18 cellular contexts compared by ENCODE assay signal in the genomic region with DNA sequence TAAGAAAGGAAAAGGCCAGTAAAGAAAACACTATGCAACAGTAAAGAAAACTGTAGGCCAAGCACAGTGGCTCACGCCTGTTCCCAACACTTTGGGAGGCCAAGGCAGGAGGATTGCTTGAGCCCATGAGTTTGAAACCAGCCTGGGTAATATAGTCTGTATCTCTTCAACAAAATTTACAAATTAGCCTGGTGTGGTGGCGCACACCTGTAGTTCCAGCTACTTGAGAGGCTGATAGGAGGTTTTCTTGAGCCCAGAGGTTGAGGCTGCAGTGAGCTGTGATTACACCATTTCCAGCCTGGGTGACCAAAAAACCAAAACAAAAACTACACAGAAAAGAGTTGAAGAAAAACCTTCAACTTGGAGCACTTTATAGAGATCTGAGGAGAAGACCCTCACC. TPM values are rescaled to one million over a fixed set of nuclear protein-coding genes. Genes with fewer than 3 reads are reported as not detected.
DNase-seq lines count a peak whose midpoint lies in the region; ATAC-seq and TF ChIP-seq lines count a peak whose summit lies in the region.
"Had no signal": no experiment of that assay in that cellular context is flagged by ENCODE, and none has a peak within 500 bp of the region (broad histone marks: within the 10 kb centered on the region; RNA-seq: fewer than 3 reads in every experiment).

No MANE protein-coding gene starts in this region.

- WGBS in right cardiac atrium: 97% methylated on average over 2 of the region's 2 CpGs
- WGBS in sigmoid colon, 2 donors: 94 to 98% methylated on average over 2 of the region's 2 CpGs

- H3K27me3 ChIP-seq in right cardiac atrium (ENCODE audit: control insufficient read depth, insufficient read depth): no peaks in the 10 kb centered on the region
- H3K27me3 ChIP-seq in fibroblast of lung (ENCODE audit: control insufficient read depth, insufficient read depth, low read length): no peaks in the 10 kb centered on the region
- no peaks in the 10 kb centered on the region for H3K27me3 ChIP-seq in sigmoid colon
- H3K27me3 ChIP-seq: brain microvascular endothelial cell had no signal

- DNase-seq in right cardiac atrium: no peak
- DNase-seq in left ventricle myocardium superior: no peak
- DNase-seq in fibroblast of lung (ENCODE audit: low read depth in 2 of 2): no peak
- no peak for DNase-seq in sigmoid colon
- no peak for DNase-seq in kidney tubule cell (ENCODE audit: low spot score)
- no peak for DNase-seq in NCI-H2107 treated with DMSO at 0.1 percent for 48 hours (lab: John Stamatoyannopoulos, UW; ENCODE audit: unreplicated experiment)
- DNase-seq in activated CD4-positive, alpha-beta T cell treated with anti-CD3 and anti-CD28 coated beads, Interleukin-2, amount 50 U/mL, for 1 hour: no peak
- DNase-seq in progenitor cell of endocrine pancreas (ENCODE audit: low spot score, unreplicated experiment): no peak
- DNase-seq: activated CD4-positive, alpha-beta T cell treated with anti-CD3 and anti-CD28 coated beads, Interleukin-2, amount 10 ng/mL, durations not matched to agents 24 days and 14 days; activated naive CD4-positive, alpha-beta T cell treated with anti-CD3 and anti-CD28 coated beads, Interleukin-2, amount 50 U/mL, for 16 hours; CD4-positive, alpha-beta T cell; DND-41; kidney; NCI-H1417 treated with DMSO at 0.1 percent for 48 hours; small intestine had no signal

- no peak overlapping the region for H3K9ac ChIP-seq in fibroblast of lung (ENCODE audit: insufficient read depth, low read length)

- no peak overlapping the region for H3K4me2 ChIP-seq in fibroblast of lung (ENCODE audit: extremely low read depth, insufficient read depth, low read length)

- TF ChIP-seq CTCF in fibroblast of lung (conservative IDR thresholded peaks at IDR 0.05 in 1 of 2, IDR thresholded peaks at IDR 0.05 in 1 of 2; ENCODE audit: low read depth in 1 of 2, low read length in 2 of 2) (no peak), sigmoid colon (IDR thresholded peaks at IDR 0.05) (no peak), progenitor cell of endocrine pancreas (IDR thresholded peaks at IDR 0.05; ENCODE audit: unreplicated experiment) (no peak)

- H3K9me3 Mint-ChIP-seq in progenitor cell of endocrine pancreas (ENCODE audit: low read depth): no peaks in the 10 kb centered on the region
- H3K9me3 Mint-ChIP-seq: activated CD4-positive, alpha-beta T cell treated with anti-CD3 and anti-CD28 coated beads, Interleukin-2, amount 10 ng/mL, durations not matched to agents 24 days and 14 days; CD4-positive, alpha-beta T cell had no signal

- no peak for TF ChIP-seq EP300 in sigmoid colon (IDR thresholded peaks at IDR 0.05)

- H3K4me1 ChIP-seq in right cardiac atrium (ENCODE audit: control insufficient read depth, insufficient read depth, low read length) (peaks cover 10% of the 10 kb centered on the region), fibroblast of lung (ENCODE audit: control insufficient read depth, extremely low read depth, insufficient read depth, low read length) (peaks cover 9% of the 10 kb centered on the region), sigmoid colon (peaks cover 0 to 45% (median 30%) of the 10 kb centered on the region in 4 donors)
- H3K4me1 ChIP-seq: HAP-1 had no signal

- H3K27ac ChIP-seq in right cardiac atrium (ENCODE audit: low read length) (peak overlapping the region; percentile 91), fibroblast of lung (ENCODE audit: insufficient read depth, low read length) (peak overlapping the region; percentile 57), sigmoid colon (peak overlapping the region; percentile 62 to 81 (median 70))

- H3K27me3 Mint-ChIP-seq in progenitor cell of endocrine pancreas: no peaks in the 10 kb centered on the region
- H3K27me3 Mint-ChIP-seq: activated CD4-positive, alpha-beta T cell treated with anti-CD3 and anti-CD28 coated beads, Interleukin-2, amount 10 ng/mL, durations not matched to agents 24 days and 14 days; CD4-positive, alpha-beta T cell had no signal

- no peak overlapping the region for H3K4me3 ChIP-seq in right cardiac atrium (ENCODE audit: low read length)
- H3K4me3 ChIP-seq in fibroblast of lung (replicated peaks in 1 of 4; ENCODE audit: control extremely low read depth in 1 of 4, insufficient read depth in 1 of 4, low read depth in 3 of 4, low read length in 4 of 4): no peak overlapping the region
- H3K4me3 ChIP-seq in sigmoid colon: no peak overlapping the region
- H3K4me3 ChIP-seq: HAP-1 had no signal

- H4K20me1 ChIP-seq in fibroblast of lung (ENCODE audit: control insufficient read depth, extremely low read depth, insufficient read depth, low read length): no peaks in the 10 kb centered on the region

- H3K4me3 Mint-ChIP-seq in progenitor cell of endocrine pancreas (ENCODE audit: low read depth): no peak overlapping the region
- H3K4me3 Mint-ChIP-seq: activated CD4-positive, alpha-beta T cell treated with anti-CD3 and anti-CD28 coated beads, Interleukin-2, amount 10 ng/mL, durations not matched to agents 24 days and 14 days; CD4-positive, alpha-beta T cell had no signal

- peaks cover 2% of the 10 kb centered on the region for H3K79me2 ChIP-seq in fibroblast of lung (ENCODE audit: control insufficient read depth, insufficient read depth, low read length)

- peaks cover 5% of the 10 kb centered on the region for H3K36me3 Mint-ChIP-seq in progenitor cell of endocrine pancreas (ENCODE audit: insufficient read depth)

- H3K27ac Mint-ChIP-seq in progenitor cell of endocrine pancreas: no peak overlapping the region
- H3K27ac Mint-ChIP-seq: activated CD4-positive, alpha-beta T cell treated with anti-CD3 and anti-CD28 coated beads, Interleukin-2, amount 10 ng/mL, durations not matched to agents 24 days and 14 days; CD4-positive, alpha-beta T cell had no signal

- intact Hi-C loops in right cardiac atrium (cut with DNase I) (no loop called here), left ventricle myocardium superior (cut with micrococcal nuclease) (no loop called here), sigmoid colon (cut with DNase I) (no loop called here)

- ATAC-seq in right cardiac atrium: no peak
- ATAC-seq in left ventricle myocardium superior: no peak
- ATAC-seq: Panc1 had no signal

- H3K36me3 ChIP-seq in fibroblast of lung (ENCODE audit: control insufficient read depth, insufficient read depth, low read length): no peaks in the 10 kb centered on the region
- H3K36me3 ChIP-seq in sigmoid colon: no peaks in the 10 kb centered on the region
- H3K36me3 ChIP-seq: brain microvascular endothelial cell, HAP-1 had no signal

- no peak for TF ChIP-seq POLR2A in sigmoid colon (IDR thresholded peaks at IDR 0.05)

- H3K4me1 Mint-ChIP-seq in progenitor cell of endocrine pancreas (ENCODE audit: low read depth): peaks cover 7% of the 10 kb centered on the region

- no peak overlapping the region for H2AFZ ChIP-seq in fibroblast of lung (ENCODE audit: low read length)

- no peaks in the 10 kb centered on the region for H3K9me3 ChIP-seq in right cardiac atrium (ENCODE audit: control insufficient read depth, low read length)
- H3K9me3 ChIP-seq in fibroblast of lung (ENCODE audit: control insufficient read depth, insufficient read depth, low read depth, low read length): no peaks in the 10 kb centered on the region
- no peaks in the 10 kb centered on the region for H3K9me3 ChIP-seq in sigmoid colon
- H3K9me3 ChIP-seq: HAP-1 had no signal

RNA-seq across cellular contexts. Expression of a gene that starts 31.8 kb away (rescaled TPM):
- total RNA-seq in right cardiac atrium: 100 to 1,000 TPM; 113 to 141 (median 121) TPM
- polyA plus RNA-seq in right cardiac atrium: 64.0 TPM
- 144 TPM for total RNA-seq in left ventricle myocardium superior
- 19.8 and 48.7 TPM in 2 replicates for total RNA-seq in fibroblast of lung
- 48.7 and 49.8 TPM in 2 replicates for polyA plus RNA-seq in fibroblast of lung
- polyA plus RNA-seq in fibroblast of lung (2012): 49.1 and 56.7 TPM in 2 replicates
- 343 and 558 TPM in 2 replicates for polyA minus RNA-seq in fibroblast of lung (ENCODE audit: low replicate concordance)
- 10 to 100 TPM; 42.8 to 73.4 (median 66.5) TPM for total RNA-seq in sigmoid colon
- 10 to 100 TPM in 1 of 3 donors, 1 to 10 TPM in 2; 4.2 to 42.7 (median 7.4) TPM for polyA plus RNA-seq in sigmoid colon
- 109 and 114 TPM in 2 replicates for total RNA-seq in progenitor cell of endocrine pancreas

RNA-seq across cellular contexts. Expression of a gene that starts 52.4 kb away (rescaled TPM):
- total RNA-seq in right cardiac atrium: 1 to 10 TPM in 1 of 4 donors, under 1 TPM in 3; 0.25 to 1.4 (median 0.39) TPM
- 0.38 TPM for polyA plus RNA-seq in right cardiac atrium
- 0.30 TPM for total RNA-seq in left ventricle myocardium superior
- total RNA-seq in fibroblast of lung: under 0.01 TPM in 2 replicates
- 0.01 TPM in 2 replicates for polyA plus RNA-seq in fibroblast of lung
- 0.01 and 0.02 TPM in 2 replicates for polyA plus RNA-seq in fibroblast of lung (2012)
- 0.08 and 0.15 TPM in 2 replicates for polyA minus RNA-seq in fibroblast of lung (ENCODE audit: low replicate concordance)
- under 1 TPM; 0.55 to 0.81 (median 0.69) TPM for total RNA-seq in sigmoid colon
- polyA plus RNA-seq in sigmoid colon: under 1 TPM in 2 of 3 donors, not detected in 1; under 0.01 to 0.35 TPM
- total RNA-seq in progenitor cell of endocrine pancreas: 3.0 and 3.8 TPM in 2 replicates
